17 cellular contexts compared by ENCODE assay signal in the genomic region with DNA sequence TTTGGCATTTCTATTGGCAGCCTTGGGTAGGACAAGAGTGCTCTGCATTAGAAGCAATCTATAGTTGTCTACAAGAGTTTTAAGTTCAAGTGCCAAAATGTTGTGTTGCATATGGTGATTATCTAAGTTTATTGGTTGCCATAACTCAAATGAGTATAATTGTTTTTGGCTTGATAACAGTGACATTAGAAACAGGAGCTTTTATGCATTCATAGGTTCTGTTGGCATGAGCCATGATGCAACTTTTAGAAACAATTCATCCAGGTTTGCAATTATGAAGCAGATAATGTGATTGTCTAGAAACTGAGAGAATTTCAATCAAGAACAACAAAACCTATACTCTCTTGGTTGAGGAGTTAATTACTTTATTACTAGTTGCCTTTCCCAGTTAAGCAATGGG.
"Had no signal": no experiment of that assay in that cellular context is flagged by ENCODE, and none has a peak within 500 bp of the region (broad histone marks: within the 10 kb centered on the region; RNA-seq: fewer than 3 reads in every experiment).

No MANE protein-coding gene starts in this region.

- H3K4me1 ChIP-seq: colonic mucosa, right lobe of liver had no signal

- H3K27ac ChIP-seq: brain microvascular endothelial cell, colonic mucosa, right lobe of liver, tibial artery had no signal

- H3K27ac Mint-ChIP-seq: activated naive CD4-positive, alpha-beta T cell treated with anti-CD3 and anti-CD28 coated beads for 36 hours had no signal

- H3K4me3 Mint-ChIP-seq: activated naive CD4-positive, alpha-beta T cell treated with anti-CD3 and anti-CD28 coated beads for 36 hours; activated T-cell treated with anti-CD3 and anti-CD28 coated beads, Interleukin-2, amount 50 U/mL, for 4 hours; central memory CD8-positive, alpha-beta T cell; naive thymus-derived CD4-positive, alpha-beta T cell had no signal

- H3K36me3 Mint-ChIP-seq: naive thymus-derived CD4-positive, alpha-beta T cell had no signal

- DNase-seq: activated CD4-positive, alpha-beta T cell treated with anti-CD3 and anti-CD28 coated beads, Interleukin-2, amount 50 U/mL, for 1 hour; activated CD4-positive, CD25-positive, alpha-beta regulatory T cell treated with anti-CD3 and anti-CD28 coated beads, Interleukin-2, amount 50 U/mL, for 72 hours; activated CD8-positive, alpha-beta memory T cell treated with anti-CD3 and anti-CD28 coated beads, Interleukin-2, amount 50 U/mL, for 4 hours; activated naive CD4-positive, alpha-beta T cell treated with anti-CD3 and anti-CD28 coated beads for 36 hours; activated T-cell treated with anti-CD3 and anti-CD28 coated beads, Interleukin-2, amount 50 U/mL, for 4 hours; brain microvascular endothelial cell; colonic mucosa; erythroblast; heart left ventricle; left ventricle myocardium superior; naive thymus-derived CD4-positive, alpha-beta T cell; right lobe of liver; stimulated activated CD4-positive, alpha-beta T cell treated with anti-CD3 and anti-CD28 coated beads, Interleukin-4, amount 100 ng/mL, for 4 hours; stimulated activated naive CD4-positive, alpha-beta T cell; tibial artery had no signal

- H3K27me3 ChIP-seq: brain microvascular endothelial cell, colonic mucosa, gastroesophageal sphincter, heart left ventricle, right lobe of liver, tibial artery had no signal

- H3K4me3 ChIP-seq: colonic mucosa, gastroesophageal sphincter, heart left ventricle, right lobe of liver, tibial artery had no signal

- ATAC-seq: activated T-cell treated with anti-CD3 and anti-CD28 coated beads, Interleukin-2, amount 50 U/mL, for 4 hours; gastroesophageal sphincter; heart left ventricle; naive thymus-derived CD4-positive, alpha-beta T cell; right lobe of liver had no signal

- H3K9me3 Mint-ChIP-seq: activated naive CD4-positive, alpha-beta T cell treated with anti-CD3 and anti-CD28 coated beads for 36 hours; activated T-cell treated with anti-CD3 and anti-CD28 coated beads, Interleukin-2, amount 50 U/mL, for 4 hours; central memory CD8-positive, alpha-beta T cell; naive thymus-derived CD4-positive, alpha-beta T cell had no signal

- H3K36me3 ChIP-seq: brain microvascular endothelial cell, colonic mucosa, gastroesophageal sphincter, heart left ventricle, right lobe of liver, tibial artery had no signal

- H3K9me3 ChIP-seq: colonic mucosa, gastroesophageal sphincter, heart left ventricle, right lobe of liver, tibial artery had no signal
